Comparison of ENCODE assay signal across 20 cellular contexts in genomic region chr22:40029189-40029890, GRCh38. TPM values are rescaled to one million over a fixed set of nuclear protein-coding genes. Genes with fewer than 3 reads are reported as not detected.
"Had no signal": no experiment of that assay in that cellular context is flagged by ENCODE, and none has a peak within 500 bp of the region (broad histone marks: within the 10 kb centered on the region; RNA-seq: fewer than 3 reads in every experiment).

No MANE protein-coding gene starts in this region.

- H3K27ac Mint-ChIP-seq: activated CD8-positive, alpha-beta T cell treated with anti-CD3 and anti-CD28 coated beads for 36 hours; activated T-helper 17 cell treated with anti-CD3 and anti-CD28 coated beads, Interleukin-2, amount 50 U/mL, for 72 hours; dendritic cell treated with granulocyte-macrophage colony-stimulating factor and Interleukin-4, amounts not matched to agents 40 ng/mL and 50 ng/mL, for 4 days; stimulated activated effector memory CD8-positive, alpha-beta T cell treated with anti-CD3 and anti-CD28 coated beads, Interleukin-12 subunit alpha, Interleukin-12 subunit beta, amount 100 ng/mL, for 72 hours; T-cell had no signal

- ATAC-seq: activated CD8-positive, alpha-beta T cell treated with anti-CD3 and anti-CD28 coated beads for 36 hours; activated T-helper 17 cell treated with anti-CD3 and anti-CD28 coated beads, Interleukin-2, amount 50 U/mL, for 72 hours; psoas muscle; right cardiac atrium; SK-N-SH treated with all-trans-retinoic acid at 6 μM for 48 hours; stimulated activated effector memory CD8-positive, alpha-beta T cell treated with anti-CD3 and anti-CD28 coated beads, Interleukin-12 subunit alpha, Interleukin-12 subunit beta, amount 100 ng/mL, for 72 hours; T-cell had no signal

- H3K27me3 ChIP-seq: hepatocyte, upper lobe of left lung had no signal

- H3K4me3 ChIP-seq: esophagus squamous epithelium, hepatocyte, psoas muscle, thoracic aorta, upper lobe of left lung had no signal

- DNase-seq: activated CD4-positive, alpha-beta T cell treated with anti-CD3 and anti-CD28 coated beads for 48 hours; activated CD4-positive, CD25-positive, alpha-beta regulatory T cell; activated CD8-positive, alpha-beta T cell treated with anti-CD3 and anti-CD28 coated beads for 36 hours; activated naive CD4-positive, alpha-beta T cell treated with anti-CD3 and anti-CD28 coated beads, Interleukin-2, amount 50 U/mL, for 16 hours; activated T-cell treated with anti-CD3 and anti-CD28 coated beads, Interleukin-2, amount 50 U/mL, for 1 hour; effector CD8-positive, alpha-beta T cell; esophagus squamous epithelium; right cardiac atrium; small intestine; stimulated activated CD4-positive, alpha-beta T cell treated with anti-CD3 and anti-CD28 coated beads, Interleukin-4, amount 100 ng/mL, for 24 hours; T-cell had no signal

- H3K4me1 Mint-ChIP-seq: activated T-helper 17 cell treated with anti-CD3 and anti-CD28 coated beads, Interleukin-2, amount 50 U/mL, for 72 hours had no signal

- H3K27ac ChIP-seq: hepatocyte, psoas muscle, thoracic aorta, upper lobe of left lung had no signal

- H3K36me3 Mint-ChIP-seq: T-cell had no signal

- H3K79me2 ChIP-seq: hepatocyte had no signal

- H2AFZ ChIP-seq: hepatocyte had no signal

- H3K4me1 ChIP-seq: psoas muscle had no signal

- H3K9me3 ChIP-seq: esophagus squamous epithelium, psoas muscle, thoracic aorta, upper lobe of left lung had no signal

- H3K27me3 Mint-ChIP-seq: activated CD8-positive, alpha-beta T cell treated with anti-CD3 and anti-CD28 coated beads for 36 hours; activated T-helper 17 cell treated with anti-CD3 and anti-CD28 coated beads, Interleukin-2, amount 50 U/mL, for 72 hours; T-cell had no signal

- H3K36me3 ChIP-seq: thoracic aorta, upper lobe of left lung had no signal

- H3K9me3 Mint-ChIP-seq: activated CD8-positive, alpha-beta T cell treated with anti-CD3 and anti-CD28 coated beads for 36 hours; activated T-helper 17 cell treated with anti-CD3 and anti-CD28 coated beads, Interleukin-2, amount 50 U/mL, for 72 hours; dendritic cell treated with granulocyte-macrophage colony-stimulating factor and Interleukin-4, amounts not matched to agents 40 ng/mL and 50 ng/mL, for 4 days; stimulated activated effector memory CD8-positive, alpha-beta T cell treated with anti-CD3 and anti-CD28 coated beads, Interleukin-12 subunit alpha, Interleukin-12 subunit beta, amount 100 ng/mL, for 72 hours; T-cell had no signal

- H3K4me3 Mint-ChIP-seq: activated CD8-positive, alpha-beta T cell treated with anti-CD3 and anti-CD28 coated beads for 36 hours; activated T-helper 17 cell treated with anti-CD3 and anti-CD28 coated beads, Interleukin-2, amount 50 U/mL, for 72 hours; dendritic cell treated with granulocyte-macrophage colony-stimulating factor and Interleukin-4, amounts not matched to agents 40 ng/mL and 50 ng/mL, for 4 days; stimulated activated effector memory CD8-positive, alpha-beta T cell treated with anti-CD3 and anti-CD28 coated beads, Interleukin-12 subunit alpha, Interleukin-12 subunit beta, amount 100 ng/mL, for 72 hours; T-cell had no signal

- H3K4me2 ChIP-seq: hepatocyte had no signal

RNA-seq across cellular contexts. Expression of gene FAM83F, which starts 34.6 kb away (rescaled TPM):
- total RNA-seq: osteoblast had no signal
